In the genomic region with DNA sequence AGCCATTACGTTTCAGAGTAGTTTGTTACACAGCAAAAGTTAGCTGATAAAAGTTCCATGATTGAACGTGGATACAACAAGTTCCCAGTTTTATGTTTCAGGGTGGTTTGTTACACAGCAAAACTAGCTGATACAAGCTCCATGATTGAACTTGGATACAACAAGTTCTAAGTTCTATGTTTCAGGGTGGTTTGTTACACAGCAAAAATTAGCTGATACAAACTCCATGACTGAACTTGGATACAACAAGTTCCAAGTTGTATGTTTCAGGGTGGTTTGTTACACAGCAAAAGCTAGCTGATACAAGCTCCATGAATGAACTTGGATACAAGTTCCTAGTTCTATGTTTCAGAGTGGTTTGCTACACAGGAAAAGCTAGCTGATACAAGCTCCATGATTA, we compare ENCODE assay signal across 2 cellular contexts.
A peak's percentile ranks its signal among the peaks of the same experiment; 100 is the strongest.
TF ChIP-seq lines count a peak whose summit lies in the region.

No MANE protein-coding gene starts in this region.

TF ChIP-seq in HepG2, 621 proteins besides CTCF, POLR2A, EP300 and RAD21:
- TF ChIP-seq ZNF329 (CRISPR knock-in tag; IDR thresholded peaks at IDR 0.05; ENCODE audit: low read depth), result no peak
- TF ChIP-seq ZMYM3 (CRISPR knock-in tag; IDR thresholded peaks at IDR 0.05), result 0 out of 2 replicates have a peak, but pooled peaks have one; percentile 12
- TF ChIP-seq RBAK (CRISPR knock-in tag; IDR thresholded peaks at IDR 0.05), result peak; percentile 99
- peak; percentile 87 for TF ChIP-seq CHD4 (IDR thresholded peaks at IDR 0.05; ENCODE audit: borderline replicate concordance, low read length)
- no peak for TF ChIP-seq ZFP36 (IDR thresholded peaks at IDR 0.05; ENCODE audit: borderline replicate concordance, low read depth, low read length, partially characterized antibody)

TF ChIP-seq in K562, 482 proteins besides CTCF, POLR2A, EP300 and RAD21:
- TF ChIP-seq BCOR (IDR thresholded peaks at IDR 0.05), result peak; percentile 89
- TF ChIP-seq, protein P1, sequence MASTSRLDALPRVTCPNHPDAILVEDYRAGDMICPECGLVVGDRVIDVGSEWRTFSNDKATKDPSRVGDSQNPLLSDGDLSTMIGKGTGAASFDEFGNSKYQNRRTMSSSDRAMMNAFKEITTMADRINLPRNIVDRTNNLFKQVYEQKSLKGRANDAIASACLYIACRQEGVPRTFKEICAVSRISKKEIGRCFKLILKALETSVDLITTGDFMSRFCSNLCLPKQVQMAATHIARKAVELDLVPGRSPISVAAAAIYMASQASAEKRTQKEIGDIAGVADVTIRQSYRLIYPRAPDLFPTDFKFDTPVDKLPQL (IDR thresholded peaks at IDR 0.05; ENCODE audit: extremely low read depth, insufficient read length), result no peak
- TF ChIP-seq TRIM24 (IDR thresholded peaks at IDR 0.05), result 0 out of 4 replicates have a peak, but pooled peaks of 1 of the 2 experiments have one; percentile 26
- no peak for TF ChIP-seq SREBF1 (IDR thresholded peaks at IDR 0.05; ENCODE audit: borderline replicate concordance, low read depth, low read length)
- no peak for TF ChIP-seq NR1H2 (CRISPR knock-in tag; IDR thresholded peaks at IDR 0.05)
- 0 out of 4 replicates have a peak, but pooled peaks of 1 of the 2 experiments have one; percentile 36 for TF ChIP-seq KDM1A (IDR thresholded peaks at IDR 0.05)
- TF ChIP-seq TRIM28 (IDR thresholded peaks at IDR 0.05), result peak; percentile 87; the same call in 1 of the 2 replicates
- TF ChIP-seq HDAC2 (IDR thresholded peaks at IDR 0.05), result peak; percentile 25; the same call in 1 of the 2 replicates
- no peak for TF ChIP-seq ZNF197 (CRISPR knock-in tag; IDR thresholded peaks at IDR 0.05; ENCODE audit: low read depth)
- no peak for TF ChIP-seq MBD2 (IDR thresholded peaks at IDR 0.05; ENCODE audit: borderline replicate concordance, low read depth)
TF ChIP-seq in K562: peak in this region for 5.
